Comparison of ENCODE assay signal across 9 cellular contexts in the genomic region with DNA sequence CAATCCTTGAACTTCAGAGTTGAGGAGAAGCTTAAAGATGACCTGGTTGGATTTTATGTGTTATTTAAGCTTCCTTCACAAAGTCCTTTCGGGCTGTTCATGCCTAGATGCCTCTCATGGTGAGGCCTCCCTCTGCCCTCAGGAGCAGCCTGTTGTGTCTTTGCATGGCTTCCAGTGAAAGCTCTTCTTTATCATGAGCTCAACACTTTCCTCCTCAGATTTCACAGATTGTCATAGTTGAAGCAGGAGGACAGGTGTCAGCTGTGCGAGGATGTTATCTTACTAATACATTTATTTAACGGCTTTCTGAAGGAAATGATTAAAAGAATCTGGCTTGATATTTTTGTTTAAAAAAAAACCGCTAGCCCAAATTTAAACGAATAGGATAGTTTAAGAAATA. TPM values are rescaled to one million over a fixed set of nuclear protein-coding genes. Genes with fewer than 3 reads are reported as not detected.
DNase-seq lines count a peak whose midpoint lies in the region; ATAC-seq, FAIRE-seq and TF ChIP-seq lines count a peak whose summit lies in the region.
"Had no signal": no experiment of that assay in that cellular context is flagged by ENCODE, and none has a peak within 500 bp of the region (broad histone marks: within the 10 kb centered on the region; RNA-seq: fewer than 3 reads in every experiment).

No MANE protein-coding gene starts in this region.

- H3K4me1 ChIP-seq in ACC112 (ENCODE audit: control insufficient read depth, insufficient read depth, low read length, unreplicated experiment) (no peaks in the 10 kb centered on the region), H1 (replicated peaks in 1 of 4; ENCODE audit: control insufficient read depth in 3 of 4, insufficient read depth in 4 of 4, low read length in 3 of 4) (peaks cover 0 to 7% (median 3%) of the 10 kb centered on the region in 4 experiments; a peak in 2 of 7 replicates), osteoblast (ENCODE audit: insufficient read depth, low read length) (no peaks in the 10 kb centered on the region)
- H3K4me1 ChIP-seq: BLaER1 treated with 17β-estradiol and CSF1 and Interleukin-3, amounts not matched to agents 10 nM and 100 nM had no signal

- H3K27ac ChIP-seq in ACC112 (ENCODE audit: low read depth, low read length) = no peak overlapping the region
- no peak overlapping the region for H3K27ac ChIP-seq in H1 (ENCODE audit: low read depth, low read length)
- no peak overlapping the region for H3K27ac ChIP-seq in osteoblast (ENCODE audit: low read depth, low read length)
- H3K27ac ChIP-seq: BLaER1 treated with 17β-estradiol and CSF1 and Interleukin-3, amounts not matched to agents 10 nM and 100 nM had no signal

- H3K4me3 ChIP-seq in ACC112 (ENCODE audit: low read depth, low read length) (no peak overlapping the region), H1 (ENCODE audit: extremely low read depth in 1 of 4, insufficient read depth in 2 of 4, low read depth in 3 of 4, low read length in 4 of 4) (no peak overlapping the region), osteoblast (ENCODE audit: insufficient read depth, low read length) (no peak overlapping the region)
- H3K4me3 ChIP-seq: BLaER1 treated with 17β-estradiol and CSF1 and Interleukin-3, amounts not matched to agents 10 nM and 100 nM had no signal

- intact Hi-C loops in cardiac septum (cut with DNase I) = no loop called here

- TF ChIP-seq POLR2A in H1 (IDR thresholded peaks at IDR 0.05; ENCODE audit: control extremely low read depth in 1 of 2, low read depth in 2 of 2, low read length in 2 of 2) = no peak

- no peak overlapping the region for H3K23ac ChIP-seq in H1 (ENCODE audit: insufficient read length)

- TF ChIP-seq EP300 in H1 (IDR thresholded peaks at IDR 0.05; ENCODE audit: borderline replicate concordance in 1 of 2, low read depth in 2 of 2, low read length in 2 of 2) = no peak

- no peak for ATAC-seq in HG02938 (IDR thresholded peaks at IDR 0.05; ENCODE audit: unreplicated experiment)

- peak; percentile 92 for DNase-seq in LHCN-M2 (ENCODE audit: low read depth)
- DNase-seq in H1 (ENCODE audit: low read depth in 1 of 2, low spot score in 2 of 2) = no peak
- DNase-seq in osteoblast (ENCODE audit: insufficient read length, low spot score, missing footprints) = peak; percentile 27
- DNase-seq in DMS79 treated with DMSO at 0.1 percent for 48 hours (lab: John Stamatoyannopoulos, UW) = no peak
- DNase-seq in cardiac septum (ENCODE audit: low spot score) = no peak
- no peak for DNase-seq in central memory CD4-positive, alpha-beta T cell

- no peak for TF ChIP-seq RAD21 in H1 (IDR thresholded peaks at IDR 0.05 in 1 of 2, conservative IDR thresholded peaks at IDR 0.05 in 1 of 2; ENCODE audit: low read depth in 2 of 2, low read length in 2 of 2)

- H3K14ac ChIP-seq in H1 (ENCODE audit: insufficient read length) = no peak overlapping the region

- H2BK120ac ChIP-seq in H1 (replicated peaks; ENCODE audit: low read depth, low read length) = no peak overlapping the region

- H2AFZ ChIP-seq in ACC112 (ENCODE audit: low read length, unreplicated experiment) (peak overlapping the region; percentile 11), H1 (ENCODE audit: low read length) (no peak overlapping the region), osteoblast (ENCODE audit: low read length) (no peak overlapping the region)

- H3K9me3 ChIP-seq in H1 (ENCODE audit: insufficient read depth in 2 of 2, low read depth in 1 of 2, low read length in 1 of 2) (no peaks in the 10 kb centered on the region), osteoblast (ENCODE audit: low read depth, low read length) (no peaks in the 10 kb centered on the region)
- H3K9me3 ChIP-seq: BLaER1 treated with 17β-estradiol and CSF1 and Interleukin-3, amounts not matched to agents 10 nM and 100 nM had no signal

- no peak overlapping the region for H3K4me2 ChIP-seq in H1 (ENCODE audit: insufficient read depth in 1 of 2, low read depth in 2 of 2, low read length in 2 of 2)
- H3K4me2 ChIP-seq in osteoblast (ENCODE audit: insufficient read depth, low read length) = no peak overlapping the region
- H3K4me2 ChIP-seq: BLaER1 treated with 17β-estradiol and CSF1 and Interleukin-3, amounts not matched to agents 10 nM and 100 nM had no signal

- no peak overlapping the region for H2BK12ac ChIP-seq in H1 (ENCODE audit: low read depth, low read length)

- H2BK20ac ChIP-seq in H1 (ENCODE audit: low read length) = no peak overlapping the region

- no peaks in the 10 kb centered on the region; the same call in 1 of the 2 replicates for H3K27me3 ChIP-seq in ACC112 (ENCODE audit: insufficient read depth, low read length)
- H3K27me3 ChIP-seq in H1 (replicated peaks in 1 of 4; ENCODE audit: control insufficient read depth in 3 of 4, extremely low read depth in 1 of 4, insufficient read depth in 3 of 4, low read length in 3 of 4) = no peaks in the 10 kb centered on the region
- H3K27me3 ChIP-seq in osteoblast (ENCODE audit: insufficient read depth, low read length) = no peaks in the 10 kb centered on the region
- H3K27me3 ChIP-seq: BLaER1 treated with 17β-estradiol and CSF1 and Interleukin-3, amounts not matched to agents 10 nM and 100 nM had no signal

- no peak overlapping the region for H4K8ac ChIP-seq in H1 (ENCODE audit: extremely low read depth, insufficient read depth, low read length)

- WGBS in H1 (ENCODE audit: extremely low coverage in 1 of 2, insufficient coverage in 1 of 2, insufficient read length in 1 of 2, insufficient replicate concordance in 2 of 2, low coverage in 1 of 2, low lambda C conversion rate in 2 of 2, missing lambda C conversion rate in 1 of 2), 2 experiments = 77% methylated on average over 5 of the region's 5 CpGs; no CpG with 5 or more reads in 1 of the 2 experiments

- H3K79me2 ChIP-seq in ACC112 (ENCODE audit: control insufficient read depth, insufficient read depth, low read length, unreplicated experiment) (no peaks in the 10 kb centered on the region), H1 (ENCODE audit: control insufficient read depth in 1 of 2, insufficient read depth in 2 of 2, low read length in 2 of 2) (no peaks in the 10 kb centered on the region), osteoblast (ENCODE audit: insufficient read depth, low read length) (no peaks in the 10 kb centered on the region)

- no peaks in the 10 kb centered on the region for H3K36me3 ChIP-seq in ACC112 (ENCODE audit: insufficient read depth, low read length)
- H3K36me3 ChIP-seq in H1 (ENCODE audit: control insufficient read depth in 2 of 4, insufficient read depth in 4 of 4, low read length in 3 of 4) = no peaks in the 10 kb centered on the region
- no peaks in the 10 kb centered on the region for H3K36me3 ChIP-seq in osteoblast (ENCODE audit: insufficient read depth, low read length)
- H3K36me3 ChIP-seq: BLaER1 treated with 17β-estradiol and CSF1 and Interleukin-3, amounts not matched to agents 10 nM and 100 nM had no signal

- POLR2A ChIA-PET in H1 (lab: Charles Lee; ENCODE audit: partially characterized antibody) = interaction anchor here (1.0 kb wide), 1 partner anchor 23 kb away, joined by 4 read pairs; no protein-coding TSS in a partner anchor

- no peak overlapping the region for H3K18ac ChIP-seq in H1 (ENCODE audit: extremely low read depth, low read length)

- no peak overlapping the region for H4K91ac ChIP-seq in H1 (replicated peaks; ENCODE audit: insufficient read length, low read length)

- H3K4ac ChIP-seq in H1 (replicated peaks; ENCODE audit: insufficient read length, low read depth, low read length) = no peak overlapping the region

- no peak overlapping the region for H2BK5ac ChIP-seq in H1 (ENCODE audit: low read depth, low read length)

- H2BK15ac ChIP-seq in H1 (ENCODE audit: low read length) = peak overlapping the region; percentile 88; the same call in 1 of the 2 replicates

- no peak overlapping the region for H4K5ac ChIP-seq in H1 (ENCODE audit: insufficient read length, low read depth, low read length)

- H4K20me1 ChIP-seq in H1 (replicated peaks in 1 of 2; ENCODE audit: control insufficient read depth in 1 of 2, insufficient read depth in 2 of 2, low read length in 2 of 2) = no peaks in the 10 kb centered on the region
- no peaks in the 10 kb centered on the region for H4K20me1 ChIP-seq in osteoblast (ENCODE audit: insufficient read depth, low read length)
- H4K20me1 ChIP-seq: BLaER1 treated with 17β-estradiol and CSF1 and Interleukin-3, amounts not matched to agents 10 nM and 100 nM had no signal

- no peak overlapping the region for H2AK5ac ChIP-seq in H1 (ENCODE audit: low read depth, low read length)

- TF ChIP-seq CTCF in H1 (IDR thresholded peaks at IDR 0.05; ENCODE audit: control extremely low read depth in 1 of 3, insufficient read depth in 1 of 3, low read depth in 1 of 3, low read length in 3 of 3) (no peak), osteoblast (IDR thresholded peaks at IDR 0.05; ENCODE audit: extremely low read depth, low read depth, low read length) (no peak)

- no peak overlapping the region for H3K9ac ChIP-seq in H1 (replicated peaks in 1 of 4; ENCODE audit: extremely low read depth in 1 of 4, low read depth in 3 of 4, low read length in 3 of 4)
- H3K9ac ChIP-seq: BLaER1 treated with 17β-estradiol and CSF1 and Interleukin-3, amounts not matched to agents 10 nM and 100 nM had no signal

- H3K79me1 ChIP-seq in H1 (ENCODE audit: low read depth, low read length) = no peaks in the 10 kb centered on the region

- FAIRE-seq in H1 (lab: Jason Lieb, UNC) = no peak

- H3K23me2 ChIP-seq in H1 (ENCODE audit: low read depth, low read length) = no peaks in the 10 kb centered on the region

- H3K56ac ChIP-seq in H1 (replicated peaks; ENCODE audit: insufficient read length, low read depth, low read length) = no peak overlapping the region

- CTCF ChIA-PET in H1 (lab: Charles Lee; ENCODE audit: partially characterized antibody) = interaction anchor here (0.6 to 3.6 kb wide), 39 partner anchors 9 to 849 kb away, joined by 3 to 34 read pairs (median 4); partner anchors contain the start of genes CENPO and PTRHD1

TF ChIP-seq in H1, 55 proteins besides CTCF, POLR2A, EP300 and RAD21 (continues in another document):
- TF ChIP-seq KDM1A (IDR thresholded peaks at IDR 0.05; ENCODE audit: borderline replicate concordance, low read length) = no peak
- TF ChIP-seq CREB1 (IDR thresholded peaks at IDR 0.05) = no peak
- TF ChIP-seq KDM4A (IDR thresholded peaks at IDR 0.05; ENCODE audit: low read depth, low read length, severe bottlenecking) = no peak

RNA-seq across cellular contexts. Expression of gene ITSN2, which starts 48.8 kb away (rescaled TPM):
- total RNA-seq in LHCN-M2 (2014; rRNA removed) (13.8 and 20.8 TPM in 2 replicates), osteoblast (32.7 and 33.7 TPM in 2 replicates), cardiac septum (46.1 TPM)
- polyA plus RNA-seq in LHCN-M2 (2012) = 5.4 TPM
- 14.7 and 17.0 TPM in 2 replicates for total RNA-seq in H1 (2021; fragmentation: NEBNext Ultra II Directional; extraction: Animal tissue kit (Norgen Biotek cat#: 25700))
- 9.3 and 9.4 TPM in 2 replicates for polyA plus RNA-seq in H1 (2011; rRNA removed)
- 8.1 TPM for polyA plus RNA-seq in H1 (2011; cell fraction: cytosol; rRNA removed)
- polyA plus RNA-seq in H1 (2011; cell fraction: nucleus; rRNA removed) = 19.1 TPM
- polyA plus RNA-seq in H1 (2012, experiment 1 of 2) = 5.8 to 12.7 TPM (median 7.6 TPM) in 4 replicates
- 0.56 TPM for polyA plus RNA-seq in H1 (2012, experiment 2 of 2)
- polyA plus RNA-seq in H1 (2013, experiment 1 of 2) = 9.2 TPM
- polyA plus RNA-seq in H1 (2013, experiment 2 of 2) = 8.8 TPM
- 20.1 and 25.8 TPM in 2 replicates for polyA minus RNA-seq in H1 (2011; rRNA and poly(A)+ RNA removed)
- polyA minus RNA-seq in H1 (2011; cell fraction: cytosol; rRNA and poly(A)+ RNA removed) = 9.8 TPM
- polyA minus RNA-seq in H1 (2011; cell fraction: nucleus; rRNA and poly(A)+ RNA removed) = 29.1 TPM

Comparison
In these comparisons a context has a peak if more than half of its experiments do, and no peak if none do; other contexts are left out.
1. DNase-seq: peak in LHCN-M2 (single experiment) and osteoblast (single experiment); none in H1 (0 of 2), DMS79 treated with DMSO at 0.1 percent for 48 hours (single experiment), cardiac septum (single experiment) and central memory CD4-positive, alpha-beta T cell (single experiment).